ENCODE assay signal across 8 cellular contexts in the genomic region with DNA sequence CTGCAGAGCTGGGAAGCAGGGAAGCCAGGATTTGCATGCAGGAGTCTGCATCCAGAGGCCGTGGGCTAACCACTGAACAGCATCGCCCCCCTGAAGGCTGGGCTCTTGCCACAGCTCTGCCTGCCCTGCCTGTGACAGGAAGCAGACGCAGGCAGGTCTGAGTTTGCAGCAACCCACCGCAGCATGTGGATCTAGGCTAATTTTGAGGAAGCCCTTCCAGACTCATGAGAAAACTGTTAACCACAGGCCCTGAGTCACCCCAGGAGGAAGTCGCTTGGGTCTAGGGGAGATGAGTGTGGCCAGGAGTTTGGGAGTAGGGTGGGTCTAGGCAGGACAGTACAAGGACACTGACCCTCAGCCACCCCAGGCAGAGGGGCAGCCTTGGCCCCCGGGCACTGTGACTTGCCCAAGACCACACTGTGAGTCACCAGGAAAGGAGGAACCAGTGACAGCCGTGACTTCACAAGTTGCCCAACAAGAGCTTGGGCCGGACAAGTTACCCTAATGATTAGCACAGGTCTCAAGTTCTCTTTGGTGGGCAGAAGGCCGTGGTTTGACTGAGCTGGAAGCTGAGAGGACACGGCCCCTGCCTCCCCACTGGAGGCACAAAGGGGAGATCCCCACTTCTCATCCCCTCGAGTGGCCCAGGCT. TPM values are rescaled to one million over a fixed set of nuclear protein-coding genes. Genes with fewer than 3 reads are reported as not detected.
DNase-seq lines count a peak whose midpoint lies in the region; ATAC-seq and TF ChIP-seq lines count a peak whose summit lies in the region.

No MANE protein-coding gene starts in this region.

- H3K36me3 Mint-ChIP-seq in stimulated activated memory B cell treated with anti-CD40 and anti-IgM and Interleukin-4, amounts not matched to agents 10 μg/mL and 1 μg/mL and 100 μg/mL, for 72 hours = peaks cover 52% of the 10 kb centered on the region

- no peaks in the 10 kb centered on the region for H3K27me3 Mint-ChIP-seq in stimulated activated memory B cell treated with anti-CD40 and anti-IgM and Interleukin-4, amounts not matched to agents 10 μg/mL and 1 μg/mL and 100 μg/mL, for 72 hours

- 13 to 42% methylated on average over 11 of the region's 11 CpGs for WGBS in lung, 2 donors

- no peaks in the 10 kb centered on the region for H3K27me3 ChIP-seq in lung (ENCODE audit: control insufficient read depth, insufficient read depth)

- H3K9me3 ChIP-seq in lung (ENCODE audit: control insufficient read depth in 2 of 2, insufficient read depth in 1 of 2, low read length in 1 of 2) = peaks cover 0 to 2% of the 10 kb centered on the region in 2 donors

- peaks cover 78% of the 10 kb centered on the region for H3K4me1 Mint-ChIP-seq in stimulated activated memory B cell treated with anti-CD40 and anti-IgM and Interleukin-4, amounts not matched to agents 10 μg/mL and 1 μg/mL and 100 μg/mL, for 72 hours

- no peak for TF ChIP-seq CTCF in lung (IDR thresholded peaks at IDR 0.05; ENCODE audit: control extremely low read depth, extremely low read depth)

- peak overlapping the region; percentile 90 for H3K27ac Mint-ChIP-seq in stimulated activated memory B cell treated with anti-CD40 and anti-IgM and Interleukin-4, amounts not matched to agents 10 μg/mL and 1 μg/mL and 100 μg/mL, for 72 hours

- peak overlapping the region; percentile 88 for H3K4me3 Mint-ChIP-seq in stimulated activated memory B cell treated with anti-CD40 and anti-IgM and Interleukin-4, amounts not matched to agents 10 μg/mL and 1 μg/mL and 100 μg/mL, for 72 hours

- H3K9me3 Mint-ChIP-seq in stimulated activated memory B cell treated with anti-CD40 and anti-IgM and Interleukin-4, amounts not matched to agents 10 μg/mL and 1 μg/mL and 100 μg/mL, for 72 hours = no peaks in the 10 kb centered on the region

- peak overlapping the region; percentile 14 to 84 for H3K27ac ChIP-seq in lung (ENCODE audit: low read depth in 1 of 2, low read length in 1 of 2)

- peaks cover 0 to 7% of the 10 kb centered on the region in 2 donors for H3K4me1 ChIP-seq in lung (ENCODE audit: control insufficient read depth in 2 of 2, insufficient read depth in 2 of 2, low read length in 2 of 2)

- DNase-seq in 8988T (peak; percentile 53), HPDE6-E6E7 (ENCODE audit: extremely low spot score) (peak; percentile 87), UCSD-AML1 (lab: John Stamatoyannopoulos, UW; ENCODE audit: unreplicated experiment) (peak; percentile 87), lung (ENCODE audit: low spot score) (peak; percentile 75), HuH-7 (ENCODE audit: low spot score) (no peak)
- DNase-seq in central memory CD4-positive, alpha-beta T cell = peak; percentile 83

- peak; percentile 67 for ATAC-seq in lung (ENCODE audit: insufficient read depth, low FRiP score)
- peak; percentile 59 for ATAC-seq in stimulated activated memory B cell treated with anti-CD40 and anti-IgM and Interleukin-4, amounts not matched to agents 10 μg/mL and 1 μg/mL and 100 μg/mL, for 72 hours
- no peak for ATAC-seq in HG03520 (IDR thresholded peaks at IDR 0.05; ENCODE audit: unreplicated experiment)

- peak overlapping the region; percentile 39 for H3K4me3 ChIP-seq in lung

- H3K36me3 ChIP-seq in lung (ENCODE audit: control insufficient read depth in 2 of 2, insufficient read depth in 2 of 2, low read length in 2 of 2) = no peaks in the 10 kb centered on the region

RNA-seq across cellular contexts. Expression of gene LAPTM5, which starts 0.9 kb away (rescaled TPM):
- total RNA-seq in lung = 100 to 1,000 TPM in 1 of 2 donors, 10 to 100 TPM in 1; 58.7 to 310 TPM
- 100 to 1,000 TPM; 232 to 653 TPM for polyA plus RNA-seq in lung

RNA-seq across cellular contexts. Expression of gene MATN1, which starts 33.3 kb away (rescaled TPM):
- under 1 TPM; 0.15 to 0.57 TPM for total RNA-seq in lung
- under 1 TPM; 0.15 to 0.18 TPM for polyA plus RNA-seq in lung
